14 cellular contexts compared by ENCODE assay signal in genomic region chr1:10271090-10271489, GRCh38.
DNase-seq lines count a peak whose midpoint lies in the region; ATAC-seq and TF ChIP-seq lines count a peak whose summit lies in the region.
"Had no signal": no experiment of that assay in that cellular context is flagged by ENCODE, and none has a peak within 500 bp of the region (broad histone marks: within the 10 kb centered on the region; RNA-seq: fewer than 3 reads in every experiment).

No MANE protein-coding gene starts in this region.

- DNase-seq in DND-41 (peak; percentile 54), left colon (no peak), psoas muscle (no peak), cortex of kidney (lab: John Stamatoyannopoulos, UW) (no peak)
- DNase-seq: ACHN; Calu3; CD4-positive, alpha-beta T cell; DMS 273 treated with DMSO at 0.1 percent for 48 hours; H7 had no signal

- TF ChIP-seq CTCF in DND-41 (IDR thresholded peaks at IDR 0.05; ENCODE audit: borderline replicate concordance, extremely low read depth, low read length, poor library complexity, severe bottlenecking): no peak
- TF ChIP-seq CTCF in psoas muscle (IDR thresholded peaks at IDR 0.05): no peak

- 70 to 77% (median 76%) methylated on average over 2 of the region's 2 CpGs for WGBS in psoas muscle, 3 donors

- H3K4me1 ChIP-seq in DND-41 (ENCODE audit: insufficient read depth, low read length): peaks cover 7% of the 10 kb centered on the region
- H3K4me1 ChIP-seq in psoas muscle: peaks cover 31% of the 10 kb centered on the region

- no peaks in the 10 kb centered on the region for H3K27me3 ChIP-seq in DND-41 (ENCODE audit: insufficient read depth, low read length, poor library complexity)
- no peaks in the 10 kb centered on the region for H3K27me3 ChIP-seq in psoas muscle (ENCODE audit: insufficient read depth in 3 of 3, low read length in 2 of 3)

- no peaks in the 10 kb centered on the region for H3K79me2 ChIP-seq in DND-41 (ENCODE audit: insufficient read depth, low read length)

- H3K9me3 ChIP-seq in DND-41 (ENCODE audit: insufficient read depth, low read length, severe bottlenecking) (no peaks in the 10 kb centered on the region), KOPT-K1 (ENCODE audit: insufficient read depth, low read length, poor library complexity, severe bottlenecking) (no peaks in the 10 kb centered on the region), psoas muscle (no peaks in the 10 kb centered on the region)

- H3K9ac ChIP-seq in DND-41 (ENCODE audit: low read depth, low read length): no peak overlapping the region

- H3K36me3 ChIP-seq in DND-41 (ENCODE audit: insufficient read depth, low read length) (no peaks in the 10 kb centered on the region), KOPT-K1 (ENCODE audit: insufficient read depth, low read length) (no peaks in the 10 kb centered on the region), psoas muscle (ENCODE audit: insufficient read depth in 1 of 2, low read depth in 1 of 2) (peaks cover 0 to 89% of the 10 kb centered on the region in 2 donors)

- H3K4me3 ChIP-seq in DND-41 (ENCODE audit: low read depth in 1 of 2, low read length in 2 of 2) (no peak overlapping the region), psoas muscle (no peak overlapping the region)
- H3K4me3 ChIP-seq: GM12878, GM23338 had no signal

- ATAC-seq in DND-41 (ENCODE audit: insufficient read depth, low read depth) (peak; percentile 90), left colon (peak; percentile 76), psoas muscle (no peak), HG02798 (IDR thresholded peaks at IDR 0.05; ENCODE audit: poor library complexity, unreplicated experiment) (no peak), GM19397 (IDR thresholded peaks at IDR 0.05; ENCODE audit: unreplicated experiment) (no peak)
- ATAC-seq: GM12878, GM23338 had no signal

- H4K20me1 ChIP-seq in DND-41 (ENCODE audit: insufficient read depth, low read length): no peaks in the 10 kb centered on the region

- H3K27ac ChIP-seq in DND-41 (ENCODE audit: low read length) (no peak overlapping the region), KOPT-K1 (ENCODE audit: low read depth, low read length, poor library complexity, severe bottlenecking) (peak overlapping the region; percentile 52), psoas muscle (peak overlapping the region; percentile 34)

- no peak overlapping the region for H2AFZ ChIP-seq in DND-41 (ENCODE audit: low read depth, low read length)
- H2AFZ ChIP-seq: GM23338 had no signal

- H3K4me2 ChIP-seq in DND-41 (ENCODE audit: insufficient read depth, low read length): no peak overlapping the region
- H3K4me2 ChIP-seq: GM23338 had no signal

- intact Hi-C loops in left colon (cut with DNase I, micrococcal nuclease) (no loop called here), psoas muscle (cut with DNase I) (no loop called here)

Comparison
In these comparisons a context has a peak if more than half of its experiments do, and no peak if none do; other contexts are left out.
1. ATAC-seq: peak in DND-41 (single experiment) and left colon (single experiment); none in psoas muscle (0 of 4), HG02798 (single experiment) and GM19397 (single experiment).